13 cellular contexts compared by ENCODE assay signal in the genomic region with DNA sequence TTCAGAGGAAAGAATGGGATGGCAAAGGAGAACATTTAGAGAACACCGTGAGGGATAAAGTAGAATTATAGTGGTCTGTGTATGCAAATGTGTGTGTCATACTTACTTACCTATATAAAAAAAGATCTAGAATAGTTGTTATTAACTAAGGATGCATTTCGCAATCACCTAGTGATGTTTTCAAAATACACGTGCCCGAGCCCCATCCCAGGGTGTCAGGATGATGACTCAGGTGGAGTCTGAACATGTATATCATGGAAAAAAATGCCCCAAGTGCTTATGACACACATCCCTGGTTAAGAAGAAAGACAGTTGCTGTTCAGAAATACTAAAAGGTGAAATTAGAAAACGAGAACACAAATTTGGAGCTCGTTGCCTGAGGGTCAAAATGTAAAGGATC.
DNase-seq lines count a peak whose midpoint lies in the region; ATAC-seq, FAIRE-seq and TF ChIP-seq lines count a peak whose summit lies in the region.
"Had no signal": no experiment of that assay in that cellular context is flagged by ENCODE, and none has a peak within 500 bp of the region (broad histone marks: within the 10 kb centered on the region; RNA-seq: fewer than 3 reads in every experiment).

No MANE protein-coding gene starts in this region.

- no peak overlapping the region for H3K9ac ChIP-seq in MM.1S (ENCODE audit: low read length)

- no peak for TF ChIP-seq POLR2A in GM12891 (IDR thresholded peaks at IDR 0.05; ENCODE audit: low read depth, low read length)

- H3K4me2 ChIP-seq in MM.1S (ENCODE audit: low read depth, low read length) = no peak overlapping the region

- no peaks in the 10 kb centered on the region; the same call in 1 of the 2 replicates for H3K36me3 ChIP-seq in MM.1S (replicated peaks; ENCODE audit: insufficient read depth, low read length)

- H3K9me3 ChIP-seq in MM.1S (replicated peaks; ENCODE audit: insufficient read depth, low read length) = no peaks in the 10 kb centered on the region

- no peak overlapping the region for H3K27ac ChIP-seq in MM.1S (ENCODE audit: low read length)
- H3K27ac ChIP-seq: SJSA1 had no signal

- H3K4me1 ChIP-seq in MM.1S (ENCODE audit: low read length) = peaks cover 21% of the 10 kb centered on the region
- H3K4me1 ChIP-seq: SJSA1 had no signal

- H3K4me3 ChIP-seq in foreskin fibroblast (ENCODE audit: low read depth in 1 of 2, low read length in 2 of 2) (no peak overlapping the region), MM.1S (ENCODE audit: low read length) (no peak overlapping the region)
- H3K4me3 ChIP-seq: SJSA1 had no signal

- peaks cover 21% of the 10 kb centered on the region for H3K79me2 ChIP-seq in MM.1S (ENCODE audit: low read length)

- TF ChIP-seq CTCF in foreskin fibroblast (IDR thresholded peaks at IDR 0.05; ENCODE audit: low read depth, low read length) (no peak), MM.1S (IDR thresholded peaks at IDR 0.05; ENCODE audit: low read length) (no peak)

- H3F3A ChIP-seq in MM.1S (ENCODE audit: insufficient read depth, low read length) = 0 out of 2 replicates have a peak, but pooled peaks cover 8% of the 10 kb centered on the region

- H4K20me1 ChIP-seq in MM.1S (ENCODE audit: insufficient read depth, low read length) = no peaks in the 10 kb centered on the region

- H3K27me3 ChIP-seq in MM.1S (replicated peaks; ENCODE audit: insufficient read depth, low read length) = no peaks in the 10 kb centered on the region
- H3K27me3 ChIP-seq: SJSA1 had no signal

- DNase-seq in A172 (ENCODE audit: low spot score) (peak; percentile 43), GM03348 (ENCODE audit: low spot score) (peak; percentile 24), SW480 (ENCODE audit: low spot score) (peak; percentile 36), foreskin fibroblast (peak; percentile 66 to 77), GM12891 (ENCODE audit: insufficient read length, low spot score) (no peak), MM.1S (no peak), retina (no peak)
- DNase-seq: left ventricle myocardium superior, NCI-H1436, NCI-H774, occipital lobe had no signal

- no peak for FAIRE-seq in GM12891 (lab: Jason Lieb, UNC)

- no peak for ATAC-seq in GM21528 (IDR thresholded peaks at IDR 0.05; ENCODE audit: low FRiP score, unreplicated experiment)
- ATAC-seq: left ventricle myocardium superior had no signal

- H2AFZ ChIP-seq in MM.1S (ENCODE audit: low read length) = no peak overlapping the region

- no peaks in the 10 kb centered on the region for H3K9me2 ChIP-seq in MM.1S (replicated peaks; ENCODE audit: insufficient read depth, low read length)

TF ChIP-seq in GM12891, 5 proteins besides CTCF, POLR2A, EP300 and RAD21:
- TF ChIP-seq SPI1 (IDR thresholded peaks at IDR 0.05; ENCODE audit: low read depth, low read length) (no peak), POLR2AphosphoS5 (IDR thresholded peaks at IDR 0.05; ENCODE audit: low read depth, low read length) (no peak), PAX5 (IDR thresholded peaks at IDR 0.05; ENCODE audit: insufficient read depth, low read length, severe bottlenecking) (no peak), TAF1 (IDR thresholded peaks at IDR 0.05; ENCODE audit: low read depth, low read length) (no peak), POU2F2 (IDR thresholded peaks at IDR 0.05; ENCODE audit: low read depth, low read length) (no peak)

Comparison
In these comparisons a context has a peak if more than half of its experiments do, and no peak if none do; other contexts are left out.
1. DNase-seq: peak in A172 (single experiment), GM03348 (single experiment), SW480 (single experiment) and foreskin fibroblast (2 of 2); none in GM12891 (single experiment), MM.1S (single experiment) and retina (single experiment).